16 cellular contexts compared by ENCODE assay signal in the genomic region with DNA sequence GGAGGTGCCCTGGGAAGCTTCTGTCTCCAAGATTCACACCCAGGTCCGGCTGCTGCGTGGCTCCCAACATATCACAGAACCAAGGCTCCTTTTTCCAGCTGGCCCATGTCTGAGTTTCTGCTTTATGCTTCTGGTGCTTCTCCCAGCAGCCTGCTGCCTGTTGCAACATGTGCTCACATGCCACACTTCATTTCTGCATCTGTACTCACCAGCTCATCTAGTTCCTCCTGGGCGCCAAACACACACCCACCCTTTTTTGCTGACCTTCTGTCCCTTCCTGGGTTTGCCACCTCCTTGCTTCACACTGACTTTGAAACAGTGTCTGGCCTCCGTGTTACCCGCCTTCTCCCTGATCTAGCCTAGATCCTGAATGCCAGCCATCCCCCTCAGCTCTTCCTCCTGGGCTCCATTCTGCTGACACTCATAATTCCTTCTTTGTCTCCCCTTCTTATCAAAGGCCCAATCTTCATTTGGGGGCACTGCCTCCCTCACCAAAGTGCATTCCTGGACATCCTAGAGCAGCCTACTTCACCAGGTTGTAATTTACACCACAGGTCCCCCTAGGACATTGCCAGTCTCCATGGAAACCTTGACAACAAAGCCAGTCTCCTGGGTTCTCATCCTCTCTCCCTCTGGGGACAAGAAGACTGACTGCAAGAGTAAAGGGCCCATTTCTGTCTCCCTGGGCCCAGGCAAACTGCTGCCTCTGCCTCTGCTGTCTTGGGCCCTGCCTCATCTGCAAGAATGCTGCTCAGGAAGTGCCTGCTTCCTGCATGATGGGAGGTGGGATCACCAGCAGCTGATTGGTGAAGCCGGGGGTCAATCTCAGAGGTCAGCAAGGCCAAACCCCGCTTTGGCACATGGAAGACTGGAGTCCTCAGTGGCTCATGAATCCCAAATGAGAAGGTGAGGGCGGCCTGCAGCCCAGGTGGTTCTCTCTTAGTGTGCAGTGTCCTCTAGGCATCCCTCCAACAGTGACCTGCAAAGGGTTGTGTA. TPM values are rescaled to one million over a fixed set of nuclear protein-coding genes. Genes with fewer than 3 reads are reported as not detected.
DNase-seq lines count a peak whose midpoint lies in the region; ATAC-seq and TF ChIP-seq lines count a peak whose summit lies in the region.
"Had no signal": no experiment of that assay in that cellular context is flagged by ENCODE, and none has a peak within 500 bp of the region (broad histone marks: within the 10 kb centered on the region; RNA-seq: fewer than 3 reads in every experiment).

No MANE protein-coding gene starts in this region.

- H3K36me3 ChIP-seq in esophagus muscularis mucosa = no peaks in the 10 kb centered on the region
- H3K36me3 ChIP-seq in osteoblast (ENCODE audit: insufficient read depth, low read length) = no peaks in the 10 kb centered on the region
- H3K36me3 ChIP-seq: BLaER1, neural progenitor cell had no signal

- POLR2A ChIA-PET in activated CD4-positive, alpha-beta T cell treated with anti-CD3 and anti-CD28 coated beads for 36 hours (lab: Charles Lee) = interaction anchor here (0.7 kb wide), 1 partner anchor 264 kb away, joined by 4 read pairs; no protein-coding TSS in a partner anchor

- H3K27ac ChIP-seq in esophagus muscularis mucosa (replicated peaks in 1 of 4) (no peak overlapping the region), osteoblast (ENCODE audit: low read depth, low read length) (no peak overlapping the region)
- H3K27ac ChIP-seq: BLaER1, neural progenitor cell had no signal

- peaks cover 0 to 13% of the 10 kb centered on the region in 2 donors for H3K9me3 Mint-ChIP-seq in stimulated activated naive B cell treated with anti-CD40 and anti-IgM and Interleukin-4, amounts not matched to agents 10 μg/mL and 1 μg/mL and 100 μg/mL, for 72 hours
- H3K9me3 Mint-ChIP-seq in activated CD4-positive, alpha-beta T cell treated with anti-CD3 and anti-CD28 coated beads for 36 hours (ENCODE audit: low read depth) = peaks cover 15% of the 10 kb centered on the region

- H3K4me2 ChIP-seq in osteoblast (ENCODE audit: insufficient read depth, low read length) = no peak overlapping the region
- H3K4me2 ChIP-seq: BLaER1, neural progenitor cell had no signal

- no peak overlapping the region for H3K4me3 Mint-ChIP-seq in stimulated activated naive B cell treated with anti-CD40 and anti-IgM and Interleukin-4, amounts not matched to agents 10 μg/mL and 1 μg/mL and 100 μg/mL, for 72 hours
- H3K4me3 Mint-ChIP-seq in activated CD4-positive, alpha-beta T cell treated with anti-CD3 and anti-CD28 coated beads for 36 hours = no peak overlapping the region
- H3K4me3 Mint-ChIP-seq: central memory CD8-positive, alpha-beta T cell; neural progenitor cell; T-helper 17 cell had no signal

- peaks cover 0 to 4% of the 10 kb centered on the region in 2 donors for H3K36me3 Mint-ChIP-seq in stimulated activated naive B cell treated with anti-CD40 and anti-IgM and Interleukin-4, amounts not matched to agents 10 μg/mL and 1 μg/mL and 100 μg/mL, for 72 hours
- H3K36me3 Mint-ChIP-seq in activated CD4-positive, alpha-beta T cell treated with anti-CD3 and anti-CD28 coated beads for 36 hours (ENCODE audit: low read depth) = no peaks in the 10 kb centered on the region
- H3K36me3 Mint-ChIP-seq: neural progenitor cell had no signal

- H3K4me1 ChIP-seq in esophagus muscularis mucosa = peaks cover 0 to 9% (median 2%) of the 10 kb centered on the region in 4 donors
- no peaks in the 10 kb centered on the region for H3K4me1 ChIP-seq in osteoblast (ENCODE audit: insufficient read depth, low read length)
- H3K4me1 ChIP-seq: BLaER1, neural progenitor cell had no signal

- no peaks in the 10 kb centered on the region for H3K79me2 ChIP-seq in osteoblast (ENCODE audit: insufficient read depth, low read length)

- no peak overlapping the region for H3K27ac Mint-ChIP-seq in stimulated activated naive B cell treated with anti-CD40 and anti-IgM and Interleukin-4, amounts not matched to agents 10 μg/mL and 1 μg/mL and 100 μg/mL, for 72 hours
- no peak overlapping the region for H3K27ac Mint-ChIP-seq in activated CD4-positive, alpha-beta T cell treated with anti-CD3 and anti-CD28 coated beads for 36 hours
- H3K27ac Mint-ChIP-seq: neural progenitor cell, T-helper 17 cell had no signal

- peaks cover 0 to 5% of the 10 kb centered on the region in 2 donors for H3K27me3 Mint-ChIP-seq in stimulated activated naive B cell treated with anti-CD40 and anti-IgM and Interleukin-4, amounts not matched to agents 10 μg/mL and 1 μg/mL and 100 μg/mL, for 72 hours
- peaks cover 9% of the 10 kb centered on the region for H3K27me3 Mint-ChIP-seq in activated CD4-positive, alpha-beta T cell treated with anti-CD3 and anti-CD28 coated beads for 36 hours
- H3K27me3 Mint-ChIP-seq: T-helper 17 cell had no signal

- no peaks in the 10 kb centered on the region for H3K27me3 ChIP-seq in esophagus muscularis mucosa
- H3K27me3 ChIP-seq in osteoblast (ENCODE audit: insufficient read depth, low read length) = peaks cover 12% of the 10 kb centered on the region
- H3K27me3 ChIP-seq: BLaER1, neural progenitor cell had no signal

- H3K4me3 ChIP-seq in esophagus muscularis mucosa (no peak overlapping the region), osteoblast (ENCODE audit: insufficient read depth, low read length) (no peak overlapping the region)
- H3K4me3 ChIP-seq: BLaER1, neural progenitor cell had no signal

- H2AFZ ChIP-seq in osteoblast (ENCODE audit: low read length) = no peak overlapping the region
- H2AFZ ChIP-seq: neural progenitor cell had no signal

- intact Hi-C loops in esophagus muscularis mucosa (cut with DNase I) = no loop called here
- intact Hi-C loops in activated CD4-positive, alpha-beta T cell treated with anti-CD3 and anti-CD28 coated beads for 36 hours (cut with DNase I, micrococcal nuclease) = no loop called here

- no peak for TF ChIP-seq EP300 in esophagus muscularis mucosa (IDR thresholded peaks at IDR 0.05)

- H3K9me3 ChIP-seq in esophagus muscularis mucosa = peaks cover 0 to 17% (median 8%) of the 10 kb centered on the region in 4 donors
- no peaks in the 10 kb centered on the region for H3K9me3 ChIP-seq in osteoblast (ENCODE audit: low read depth, low read length)

- H3K4me1 Mint-ChIP-seq in stimulated activated naive B cell treated with anti-CD40 and anti-IgM and Interleukin-4, amounts not matched to agents 10 μg/mL and 1 μg/mL and 100 μg/mL, for 72 hours = peaks cover 0 to 3% of the 10 kb centered on the region in 2 donors
- no peaks in the 10 kb centered on the region for H3K4me1 Mint-ChIP-seq in activated CD4-positive, alpha-beta T cell treated with anti-CD3 and anti-CD28 coated beads for 36 hours
- H3K4me1 Mint-ChIP-seq: central memory CD8-positive, alpha-beta T cell; T-helper 17 cell had no signal

- TF ChIP-seq POLR2A in esophagus muscularis mucosa (IDR thresholded peaks at IDR 0.05; ENCODE audit: low read depth) = no peak

- no peaks in the 10 kb centered on the region for H4K20me1 ChIP-seq in osteoblast (ENCODE audit: insufficient read depth, low read length)
- H4K20me1 ChIP-seq: BLaER1 had no signal

- WGBS in esophagus muscularis mucosa = 77% methylated on average over 5 of the region's 8 CpGs

- CTCF ChIA-PET in activated CD4-positive, alpha-beta T cell treated with anti-CD3 and anti-CD28 coated beads for 36 hours (lab: Charles Lee) = interaction anchor here (0.6 kb wide), 1 partner anchor 274 kb away, joined by 3 read pairs; no protein-coding TSS in a partner anchor

- TF ChIP-seq CTCF in esophagus muscularis mucosa (IDR thresholded peaks at IDR 0.05) = no peak
- TF ChIP-seq CTCF in osteoblast (IDR thresholded peaks at IDR 0.05; ENCODE audit: extremely low read depth, low read depth, low read length) = no peak

- ATAC-seq in stimulated activated naive B cell treated with anti-CD40 and anti-IgM and Interleukin-4, amounts not matched to agents 10 μg/mL and 1 μg/mL and 100 μg/mL, for 72 hours (replicated peaks) = no peak
- ATAC-seq in GM19324 (IDR thresholded peaks at IDR 0.05; ENCODE audit: low FRiP score, unreplicated experiment) = no peak
- no peak for ATAC-seq in activated CD4-positive, alpha-beta T cell treated with anti-CD3 and anti-CD28 coated beads for 36 hours
- ATAC-seq: left cardiac atrium, T-helper 17 cell had no signal

- DNase-seq in DMS 273 (lab: John Stamatoyannopoulos, UW; ENCODE audit: unreplicated experiment) (peak; percentile 71), NOMO-1 (lab: John Stamatoyannopoulos, UW; ENCODE audit: unreplicated experiment in 2 of 2) (peak; percentile 3 to 25), esophagus muscularis mucosa (ENCODE audit: extremely low spot score) (peak; percentile 70), osteoblast (ENCODE audit: insufficient read length, low spot score, missing footprints) (peak; percentile 53), NCI-H510A treated with DMSO at 0.1 percent for 48 hours (lab: John Stamatoyannopoulos, UW) (no peak)
- no peak for DNase-seq in stimulated activated naive B cell treated with anti-CD40 and anti-IgM and Interleukin-4, amounts not matched to agents 10 μg/mL and 1 μg/mL and 100 μg/mL, for 72 hours
- DNase-seq in activated CD4-positive, alpha-beta T cell treated with anti-CD3 and anti-CD28 coated beads for 36 hours = no peak
- DNase-seq: activated CD4-positive, alpha-beta T cell treated with anti-CD3 and anti-CD28 coated beads, Interleukin-2, amount 50 U/mL, for 48 hours; GF-D8; left cardiac atrium; NCI-H187 treated with DMSO at 0.1 percent for 48 hours; T-helper 17 cell had no signal

RNA-seq across cellular contexts. Expression of a gene that starts 13.9 kb away (rescaled TPM):
- total RNA-seq in esophagus muscularis mucosa = 1 to 10 TPM in 3 of 4 donors, under 1 TPM in 1; 0.50 to 3.2 (median 2.1) TPM
- 0.29 and 0.36 TPM in 2 replicates for total RNA-seq in osteoblast
- total RNA-seq in activated CD4-positive, alpha-beta T cell treated with anti-CD3 and anti-CD28 coated beads for 36 hours = under 1 TPM; 0.23 to 0.44 TPM

RNA-seq across cellular contexts. Expression of a gene that starts 36.8 kb away (rescaled TPM):
- total RNA-seq in esophagus muscularis mucosa (10 to 100 TPM; 15.8 to 29.9 (median 23.0) TPM), osteoblast (under 0.01 and 0.29 TPM in 2 replicates)
- total RNA-seq in activated CD4-positive, alpha-beta T cell treated with anti-CD3 and anti-CD28 coated beads for 36 hours = not detected
- total RNA-seq: T-helper 17 cell had no signal

RNA-seq across cellular contexts. Expression of a gene that starts 53.0 kb away (rescaled TPM):
- total RNA-seq in esophagus muscularis mucosa = 10 to 100 TPM in 1 of 4 donors, 1 to 10 TPM in 3; 3.5 to 12.0 (median 7.6) TPM
- 6.2 and 6.5 TPM in 2 replicates for total RNA-seq in osteoblast
- total RNA-seq in activated CD4-positive, alpha-beta T cell treated with anti-CD3 and anti-CD28 coated beads for 36 hours = 1 to 10 TPM; 3.2 to 3.8 TPM

Comparison
In these comparisons a context has a peak if more than half of its experiments do, and no peak if none do; other contexts are left out.
1. DNase-seq: peak in DMS 273 (single experiment), NOMO-1 (2 of 2), esophagus muscularis mucosa (single experiment) and osteoblast (single experiment); none in stimulated activated naive B cell treated with anti-CD40 and anti-IgM and Interleukin-4, amounts not matched to agents 10 μg/mL and 1 μg/mL and 100 μg/mL, for 72 hours (single experiment), NCI-H510A treated with DMSO at 0.1 percent for 48 hours (single experiment) and activated CD4-positive, alpha-beta T cell treated with anti-CD3 and anti-CD28 coated beads for 36 hours (single experiment).
2. RNA of a gene that starts 36.8 kb away (total RNA-seq): 15.8 to 29.9 TPM in esophagus muscularis mucosa; not detected in activated CD4-positive, alpha-beta T cell treated with anti-CD3 and anti-CD28 coated beads for 36 hours and under 0.01 to 0.29 TPM in osteoblast; every median in the first group is over 10 times any median in the second.